Comparison of ENCODE assay signal across 31 cellular contexts in genomic region chr6:112198582-112198981, GRCh38. TPM values are rescaled to one million over a fixed set of nuclear protein-coding genes. Genes with fewer than 3 reads are reported as not detected.
"Had no signal": no experiment of that assay in that cellular context is flagged by ENCODE, and none has a peak within 500 bp of the region (broad histone marks: within the 10 kb centered on the region; RNA-seq: fewer than 3 reads in every experiment).

No MANE protein-coding gene starts in this region.

- H3K27ac ChIP-seq: epithelial cell of prostate, lower lobe of right lung, neural progenitor cell, parathyroid adenoma, psoas muscle, transverse colon, WERI-Rb-1 had no signal

- H3K79me2 ChIP-seq: parathyroid adenoma had no signal

- H3K4me2 ChIP-seq: neural progenitor cell had no signal

- ATAC-seq: activated CD4-positive, CD25-positive, alpha-beta regulatory T cell treated with anti-CD3 and anti-CD28 coated beads, Interleukin-2, amount 50 U/mL, for 24 hours; left colon; lower lobe of right lung; natural killer cell; psoas muscle; stimulated activated naive B cell treated with anti-CD40 and anti-IgM and Interleukin-4, amounts not matched to agents 10 μg/mL and 1 μg/mL and 100 μg/mL, for 72 hours had no signal

- DNase-seq: activated CD4-positive, alpha-beta memory T cell treated with anti-CD3 and anti-CD28 coated beads for 36 hours; activated CD4-positive, alpha-beta T cell treated with anti-CD3 and anti-CD28 coated beads, Interleukin-2, amount 10 ng/mL, durations not matched to agents 24 days and 14 days; activated CD8-positive, alpha-beta memory T cell treated with anti-CD3 and anti-CD28 coated beads, Interleukin-2, amount 50 U/mL, for 4 hours; activated gamma-delta T cell; activated naive CD4-positive, alpha-beta T cell treated with anti-CD3 and anti-CD28 coated beads, Interleukin-2, amount 10 ng/mL, durations not matched to agents 7 days and 5 days; activated T-cell treated with anti-CD3 and anti-CD28 coated beads, Interleukin-2, amount 50 U/mL, for 1 hour; amniotic stem cell; effector CD4-positive, alpha-beta T cell; hippocampal formation; immature natural killer cell; kidney; left colon; lower lobe of right lung; mesenchymal stem cell; natural killer cell; occipital lobe; psoas muscle; stimulated activated CD4-positive, alpha-beta T cell treated with anti-CD3 and anti-CD28 coated beads, Interleukin-15, amount 100 ng/mL, for 24 hours; stimulated activated CD4-positive, alpha-beta T cell treated with anti-CD3 and anti-CD28 coated beads, Interleukin-2, amount 100 ng/mL, for 24 hours; stimulated activated naive B cell treated with anti-CD40 and anti-IgM and Interleukin-4, amounts not matched to agents 10 μg/mL and 1 μg/mL and 100 μg/mL, for 72 hours; stomach; SW 1271; T-helper 9 cell; testis; transverse colon; WERI-Rb-1 had no signal

- H3K27me3 ChIP-seq: neural progenitor cell, stomach, testis, transverse colon had no signal

- H2AFZ ChIP-seq: neural progenitor cell, parathyroid adenoma had no signal

- H3K9ac ChIP-seq: neural progenitor cell, parathyroid adenoma had no signal

- H3K4me1 ChIP-seq: parathyroid adenoma, psoas muscle had no signal

- H3K4me3 ChIP-seq: lower lobe of right lung, neural progenitor cell, psoas muscle, stomach, testis, transverse colon had no signal

- H3K9me3 ChIP-seq: lower lobe of right lung, psoas muscle, stomach, testis, transverse colon had no signal

- H3K36me3 ChIP-seq: lower lobe of right lung, neural progenitor cell, transverse colon, WERI-Rb-1 had no signal

RNA-seq across cellular contexts. Expression of gene LAMA4, which starts 55.8 kb away (rescaled TPM):
- total RNA-seq: activated CD4-positive, alpha-beta memory T cell treated with anti-CD3 and anti-CD28 coated beads for 36 hours; activated CD4-positive, alpha-beta T cell treated with anti-CD3 and anti-CD28 coated beads, Interleukin-2, amount 10 ng/mL, durations not matched to agents 24 days and 14 days; activated CD8-positive, alpha-beta memory T cell treated with anti-CD3 and anti-CD28 coated beads for 36 hours; natural killer cell had no signal
- polyA plus RNA-seq: immature natural killer cell had no signal
